Comparison of ENCODE assay signal across 18 cellular contexts in genomic region chr22:31349960-31350359, GRCh38. TPM values are rescaled to one million over a fixed set of nuclear protein-coding genes. Genes with fewer than 3 reads are reported as not detected.
DNase-seq lines count a peak whose midpoint lies in the region; ATAC-seq, FAIRE-seq and TF ChIP-seq lines count a peak whose summit lies in the region.
"Had no signal": no experiment of that assay in that cellular context is flagged by ENCODE, and none has a peak within 500 bp of the region (broad histone marks: within the 10 kb centered on the region; RNA-seq: fewer than 3 reads in every experiment).

No MANE protein-coding gene starts in this region.

- no peak for FAIRE-seq in pancreas (lab: Jason Lieb, UNC)
- FAIRE-seq: GM12878, GM19239, H1 had no signal

- no peaks in the 10 kb centered on the region for H3K36me3 Mint-ChIP-seq in glutamatergic neuron (ENCODE audit: unreplicated experiment)

- no peak overlapping the region for H2AFZ ChIP-seq in KMS-11 (ENCODE audit: low read depth)
- peak overlapping the region; percentile 17 for H2AFZ ChIP-seq in parathyroid adenoma
- H2AFZ ChIP-seq: GM23248 had no signal

- peaks cover 25% of the 10 kb centered on the region for H3K4me1 ChIP-seq in KMS-11 (ENCODE audit: low read depth, poor library complexity, severe bottlenecking)
- H3K4me1 ChIP-seq in parathyroid adenoma, result peaks cover 12% of the 10 kb centered on the region
- no peaks in the 10 kb centered on the region for H3K4me1 ChIP-seq in pancreas
- peaks cover 9% of the 10 kb centered on the region for H3K4me1 ChIP-seq in lower lobe of right lung

- H4K20me1 ChIP-seq in KMS-11 (ENCODE audit: insufficient read depth), result no peaks in the 10 kb centered on the region

- H3K27me3 Mint-ChIP-seq in glutamatergic neuron (ENCODE audit: unreplicated experiment), result peaks cover 10% of the 10 kb centered on the region

- H3K27ac ChIP-seq in KMS-11, result no peak overlapping the region
- H3K27ac ChIP-seq in parathyroid adenoma, result no peak overlapping the region
- H3K27ac ChIP-seq in pancreas, result peak overlapping the region in 1 of 4 donors; percentile 22
- no peak overlapping the region for H3K27ac ChIP-seq in lower lobe of right lung
- H3K27ac ChIP-seq: GM23248 had no signal

- H3K4me2 ChIP-seq in KMS-11, result peak overlapping the region; percentile 3; the same call in 1 of the 2 replicates
- peak overlapping the region; percentile 4 for H3K4me2 ChIP-seq in parathyroid adenoma (ENCODE audit: low read length)

- intact Hi-C loops in pancreas (cut with DNase I) (no loop called here), lower lobe of right lung (cut with DNase I) (no loop called here)

- no peaks in the 10 kb centered on the region for H3K36me3 ChIP-seq in KMS-11 (ENCODE audit: insufficient read depth)
- no peaks in the 10 kb centered on the region for H3K36me3 ChIP-seq in parathyroid adenoma (ENCODE audit: control insufficient read depth, insufficient read depth, low read length)
- no peaks in the 10 kb centered on the region for H3K36me3 ChIP-seq in pancreas
- H3K36me3 ChIP-seq in lower lobe of right lung, result no peaks in the 10 kb centered on the region

- DNase-seq in EH (ENCODE audit: low read depth) (peak; percentile 20), glutamatergic neuron (no peak), pancreas (no peak), NCI-H69 (lab: John Stamatoyannopoulos, UW) (no peak), lower lobe of right lung (no peak), NCI-H1930 (lab: John Stamatoyannopoulos, UW) (no peak)
- DNase-seq: Caco-2; CD8-positive, alpha-beta T cell; DND-41; EL; GDM1; HCEC 1CT had no signal

- H3K79me2 ChIP-seq in KMS-11 (ENCODE audit: insufficient read depth, low read depth) (peaks cover 7% of the 10 kb centered on the region; the same call in 1 of the 2 replicates), parathyroid adenoma (no peaks in the 10 kb centered on the region)

- H3K9ac ChIP-seq in KMS-11 (no peak overlapping the region), parathyroid adenoma (no peak overlapping the region)
- H3K9ac ChIP-seq: GM23248 had no signal

- H3K9me3 Mint-ChIP-seq in glutamatergic neuron (ENCODE audit: unreplicated experiment), result peaks cover 11% of the 10 kb centered on the region
- H3K9me3 Mint-ChIP-seq: CD8-positive, alpha-beta T cell had no signal

- H3K27ac Mint-ChIP-seq in glutamatergic neuron (ENCODE audit: unreplicated experiment), result peak overlapping the region; percentile 87
- H3K27ac Mint-ChIP-seq: CD8-positive, alpha-beta T cell had no signal

- H3K9me3 ChIP-seq in parathyroid adenoma (ENCODE audit: control insufficient read depth, low read length) (no peaks in the 10 kb centered on the region), pancreas (no peaks in the 10 kb centered on the region), lower lobe of right lung (no peaks in the 10 kb centered on the region)
- H3K9me3 ChIP-seq: Caco-2 had no signal

- H3K4me1 Mint-ChIP-seq in glutamatergic neuron (ENCODE audit: low read depth, unreplicated experiment), result peaks cover 11% of the 10 kb centered on the region

- H3K4me3 ChIP-seq in KMS-11 (IDR thresholded peaks at IDR 0.05; ENCODE audit: insufficient read depth, low read depth, low read length) (no peak overlapping the region), parathyroid adenoma (ENCODE audit: low read depth, low read length) (no peak overlapping the region), pancreas (no peak overlapping the region), lower lobe of right lung (no peak overlapping the region)
- H3K4me3 ChIP-seq: GM12878, GM23248 had no signal

- H3K4me3 Mint-ChIP-seq in glutamatergic neuron (ENCODE audit: unreplicated experiment), result peak overlapping the region; percentile 22
- H3K4me3 Mint-ChIP-seq: CD8-positive, alpha-beta T cell had no signal

- H3K27me3 ChIP-seq in KMS-11 (ENCODE audit: insufficient read depth, low read depth) (no peaks in the 10 kb centered on the region), parathyroid adenoma (ENCODE audit: control insufficient read depth, insufficient read depth, low read length) (no peaks in the 10 kb centered on the region), pancreas (no peaks in the 10 kb centered on the region), lower lobe of right lung (ENCODE audit: low read depth) (no peaks in the 10 kb centered on the region)

- no peak for TF ChIP-seq CTCF in KMS-11 (conservative IDR thresholded peaks at IDR 0.05; ENCODE audit: low read depth, low read length)
- no peak for TF ChIP-seq CTCF in glutamatergic neuron (IDR thresholded peaks at IDR 0.05; ENCODE audit: partially characterized antibody, unreplicated experiment)
- no peak for TF ChIP-seq CTCF in parathyroid adenoma (IDR thresholded peaks at IDR 0.05)
- no peak for TF ChIP-seq CTCF in pancreas (IDR thresholded peaks at IDR 0.05)
- TF ChIP-seq CTCF in lower lobe of right lung (IDR thresholded peaks at IDR 0.05), result no peak

- ATAC-seq in pancreas (no peak), lower lobe of right lung (no peak)
- ATAC-seq: CD8-positive, alpha-beta T cell; GM12878 had no signal

RNA-seq across cellular contexts. Expression of gene PATZ1, which starts 3.8 kb away (rescaled TPM):
- total RNA-seq in glutamatergic neuron (ENCODE audit: unreplicated experiment), result 98.9 TPM
- total RNA-seq in pancreas, result 10 to 100 TPM; 12.0 to 28.6 (median 16.7) TPM
- 10 to 100 TPM; 21.6 to 30.2 TPM for polyA plus RNA-seq in pancreas
- 25.8 TPM for total RNA-seq in lower lobe of right lung

RNA-seq across cellular contexts. Expression of gene DRG1, which starts 49.4 kb away (rescaled TPM):
- total RNA-seq in glutamatergic neuron (ENCODE audit: unreplicated experiment) (64.1 TPM), pancreas (10 to 100 TPM; 26.4 to 35.3 (median 30.2) TPM), lower lobe of right lung (44.5 TPM)
- 10 to 100 TPM; 32.8 to 38.7 TPM for polyA plus RNA-seq in pancreas

RNA-seq across cellular contexts. Expression of gene PIK3IP1, which starts 57.7 kb away (rescaled TPM):
- total RNA-seq in glutamatergic neuron (ENCODE audit: unreplicated experiment) (38.8 TPM), pancreas (10 to 100 TPM in 1 of 6 donors, 1 to 10 TPM in 5; 2.4 to 24.5 (median 6.0) TPM), lower lobe of right lung (54.9 TPM)
- 1 to 10 TPM; 3.6 to 5.9 TPM for polyA plus RNA-seq in pancreas
